ENCODE assay signal across 42 cellular contexts in the genomic region with DNA sequence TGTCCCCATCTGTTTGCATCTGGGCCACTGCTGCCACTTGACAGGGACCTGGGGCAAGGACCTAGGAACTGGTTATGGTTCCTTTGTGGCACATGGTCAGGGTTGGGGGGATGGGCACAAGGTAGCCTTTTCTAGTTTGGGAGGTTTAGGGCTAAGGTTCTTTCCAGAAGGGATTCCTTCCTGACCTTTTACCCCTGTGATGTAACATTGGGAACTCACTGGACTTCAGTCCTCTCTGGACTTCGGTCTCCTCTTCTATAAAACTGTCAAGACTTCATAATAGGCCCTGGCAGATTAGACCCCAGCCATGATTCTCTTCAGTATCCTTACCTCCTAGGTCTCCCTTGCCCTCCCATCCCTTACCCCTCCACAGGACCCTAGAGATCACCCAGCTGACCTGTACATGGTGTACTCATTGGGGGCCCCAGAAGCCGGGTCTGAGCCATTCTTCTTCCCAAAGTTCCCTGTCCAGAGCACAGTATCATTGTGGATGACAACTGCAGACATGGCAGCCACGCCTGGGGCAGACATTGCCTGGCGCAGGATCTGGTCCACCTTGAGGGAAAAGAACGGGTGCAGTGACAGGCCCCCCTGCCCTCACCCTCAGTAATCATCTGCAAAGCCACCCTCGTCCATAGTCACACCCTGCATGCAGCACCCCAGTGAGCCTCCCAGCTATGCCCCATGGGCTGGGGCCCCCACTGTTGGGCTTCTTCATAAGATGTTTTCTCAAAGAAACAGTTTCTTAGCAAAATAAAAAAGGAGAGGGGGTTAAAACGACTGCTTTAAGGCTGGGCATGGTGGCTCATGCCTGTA. TPM values are rescaled to one million over a fixed set of nuclear protein-coding genes. Genes with fewer than 3 reads are reported as not detected.
"Had no signal": no experiment of that assay in that cellular context is flagged by ENCODE, and none has a peak within 500 bp of the region (broad histone marks: within the 10 kb centered on the region; RNA-seq: fewer than 3 reads in every experiment).

No MANE protein-coding gene starts in this region.

- H3K4me3 Mint-ChIP-seq: activated B cell treated with CpG ODN at 0.5 μM for 24 hours; activated CD8-positive, alpha-beta T cell treated with anti-CD3 and anti-CD28 coated beads for 36 hours; activated naive CD4-positive, alpha-beta T cell treated with anti-CD3 and anti-CD28 coated beads, Interleukin-2, amount 10 ng/mL, durations not matched to agents 7 days and 5 days; activated naive CD8-positive, alpha-beta T cell treated with anti-CD3 and anti-CD28 coated beads, Interleukin-2, amount 10 ng/mL, durations not matched to agents 7 days and 5 days; activated T-cell treated with anti-CD3 and anti-CD28 coated beads, Interleukin-2, amount 50 U/mL, for 24 hours; activated T-cell treated with anti-CD3 and anti-CD28 coated beads, Interleukin-2, amount 50 U/mL, for 72 hours; brain; effector memory CD8-positive, alpha-beta T cell; T-helper 17 cell; T-helper 2 cell treated with Interferon-gamma antibody and Interleukin-4, amounts not matched to agents 5 μg/mL and 100 μg/mL, for 36 hours had no signal

- H3K36me3 ChIP-seq: ascending aorta, breast epithelium, cardiac muscle cell, esophagus squamous epithelium, gastroesophageal sphincter, heart right ventricle, WERI-Rb-1 had no signal

- H3K9me3 Mint-ChIP-seq: activated B cell treated with CpG ODN at 0.5 μM for 24 hours; activated CD8-positive, alpha-beta T cell treated with anti-CD3 and anti-CD28 coated beads for 36 hours; activated naive CD4-positive, alpha-beta T cell treated with anti-CD3 and anti-CD28 coated beads, Interleukin-2, amount 10 ng/mL, durations not matched to agents 7 days and 5 days; activated naive CD4-positive, alpha-beta T cell treated with anti-CD3 and anti-CD28 coated beads, Interleukin-2, amount 50 U/mL, for 72 hours; activated naive CD8-positive, alpha-beta T cell treated with anti-CD3 and anti-CD28 coated beads, Interleukin-2, amount 10 ng/mL, durations not matched to agents 7 days and 5 days; activated T-cell treated with anti-CD3 and anti-CD28 coated beads, Interleukin-2, amount 50 U/mL, for 24 hours; activated T-cell treated with anti-CD3 and anti-CD28 coated beads, Interleukin-2, amount 50 U/mL, for 72 hours; effector memory CD8-positive, alpha-beta T cell; T-helper 2 cell treated with Interferon-gamma antibody and Interleukin-4, amounts not matched to agents 5 μg/mL and 100 μg/mL, for 36 hours had no signal

- ATAC-seq: activated CD4-positive, CD25-positive, alpha-beta regulatory T cell treated with anti-CD3 and anti-CD28 coated beads, Interleukin-2, amount 50 U/mL, for 24 hours; activated CD8-positive, alpha-beta T cell treated with anti-CD3 and anti-CD28 coated beads for 36 hours; activated naive CD4-positive, alpha-beta T cell treated with anti-CD3 and anti-CD28 coated beads, Interleukin-2, amount 50 U/mL, for 72 hours; activated T-cell treated with anti-CD3 and anti-CD28 coated beads, Interleukin-2, amount 50 U/mL, for 72 hours; effector memory CD8-positive, alpha-beta T cell; gastroesophageal sphincter; heart right ventricle; T-helper 17 cell had no signal

- FAIRE-seq: colon, endometrium, endothelial cell of umbilical vein had no signal

- H3K4me1 Mint-ChIP-seq: activated B cell treated with CpG ODN at 0.5 μM for 24 hours; activated naive CD4-positive, alpha-beta T cell treated with anti-CD3 and anti-CD28 coated beads, Interleukin-2, amount 10 ng/mL, durations not matched to agents 7 days and 5 days; activated naive CD8-positive, alpha-beta T cell treated with anti-CD3 and anti-CD28 coated beads, Interleukin-2, amount 10 ng/mL, durations not matched to agents 7 days and 5 days; brain had no signal

- H3K4me1 ChIP-seq: ascending aorta, breast epithelium, esophagus squamous epithelium, gastroesophageal sphincter, heart right ventricle had no signal

- H3K27me3 ChIP-seq: ascending aorta had no signal

- H3K36me3 Mint-ChIP-seq: activated naive CD4-positive, alpha-beta T cell treated with anti-CD3 and anti-CD28 coated beads, Interleukin-2, amount 10 ng/mL, durations not matched to agents 7 days and 5 days; activated naive CD4-positive, alpha-beta T cell treated with anti-CD3 and anti-CD28 coated beads, Interleukin-2, amount 50 U/mL, for 72 hours; activated naive CD8-positive, alpha-beta T cell treated with anti-CD3 and anti-CD28 coated beads, Interleukin-2, amount 10 ng/mL, durations not matched to agents 7 days and 5 days; brain had no signal

- DNase-seq: activated B cell treated with CpG ODN at 0.5 μM for 24 hours; activated CD4-positive, alpha-beta T cell treated with anti-CD3 and anti-CD28 coated beads for 48 hours; activated CD4-positive, alpha-beta T cell treated with anti-CD3 and anti-CD28 coated beads, Interleukin-2, amount 50 U/mL, for 1 hour; activated CD4-positive, alpha-beta T cell treated with anti-CD3 and anti-CD28 coated beads, Interleukin-2, amount 50 U/mL, for 48 hours; activated CD8-positive, alpha-beta memory T cell treated with anti-CD3 and anti-CD28 coated beads, Interleukin-2, amount 50 U/mL, for 48 hours; activated CD8-positive, alpha-beta T cell treated with anti-CD3 and anti-CD28 coated beads for 36 hours; activated gamma-delta T cell; activated naive CD4-positive, alpha-beta T cell; activated naive CD4-positive, alpha-beta T cell treated with anti-CD3 and anti-CD28 coated beads, Interleukin-2, amount 10 ng/mL, durations not matched to agents 7 days and 5 days; activated naive CD8-positive, alpha-beta T cell treated with anti-CD3 and anti-CD28 coated beads, Interleukin-2, amount 10 ng/mL, durations not matched to agents 7 days and 5 days; activated T-cell treated with anti-CD3 and anti-CD28 coated beads for 4 hours; activated T-cell treated with anti-CD3 and anti-CD28 coated beads, Interleukin-2, amount 50 U/mL, for 24 hours; activated T-cell treated with anti-CD3 and anti-CD28 coated beads, Interleukin-2, amount 50 U/mL, for 72 hours; cortex of kidney; dermis blood vessel endothelial cell; effector CD4-positive, alpha-beta T cell; effector memory CD8-positive, alpha-beta T cell; esophagus squamous epithelium; foreskin melanocyte; heart right ventricle; T-helper 1 cell; T-helper 17 cell; T1000; WERI-Rb-1 had no signal

- H3K4me3 ChIP-seq: ascending aorta, breast epithelium, cardiac muscle cell, esophagus squamous epithelium, gastroesophageal sphincter, heart right ventricle had no signal

- H3K9me3 ChIP-seq: ascending aorta, breast epithelium, esophagus squamous epithelium, gastroesophageal sphincter, heart right ventricle had no signal

- H3K27ac Mint-ChIP-seq: activated B cell treated with CpG ODN at 0.5 μM for 24 hours; activated CD8-positive, alpha-beta T cell treated with anti-CD3 and anti-CD28 coated beads for 36 hours; activated naive CD4-positive, alpha-beta T cell treated with anti-CD3 and anti-CD28 coated beads, Interleukin-2, amount 10 ng/mL, durations not matched to agents 7 days and 5 days; activated naive CD4-positive, alpha-beta T cell treated with anti-CD3 and anti-CD28 coated beads, Interleukin-2, amount 50 U/mL, for 72 hours; activated naive CD8-positive, alpha-beta T cell treated with anti-CD3 and anti-CD28 coated beads, Interleukin-2, amount 10 ng/mL, durations not matched to agents 7 days and 5 days; activated T-cell treated with anti-CD3 and anti-CD28 coated beads, Interleukin-2, amount 50 U/mL, for 24 hours; activated T-cell treated with anti-CD3 and anti-CD28 coated beads, Interleukin-2, amount 50 U/mL, for 72 hours; brain; effector memory CD8-positive, alpha-beta T cell; T-helper 17 cell; T-helper 2 cell treated with Interferon-gamma antibody and Interleukin-4, amounts not matched to agents 5 μg/mL and 100 μg/mL, for 36 hours had no signal

- H3K27ac ChIP-seq: ascending aorta, breast epithelium, cardiac muscle cell, epithelial cell of prostate, esophagus squamous epithelium, gastroesophageal sphincter, heart right ventricle, WERI-Rb-1 had no signal

RNA-seq across cellular contexts. Expression of a gene that starts 12.9 kb away (rescaled TPM):
- total RNA-seq: activated B cell treated with CpG ODN at 0.5 μM for 24 hours; activated CD8-positive, alpha-beta memory T cell treated with anti-CD3 and anti-CD28 coated beads for 36 hours; activated CD8-positive, alpha-beta T cell treated with anti-CD3 and anti-CD28 coated beads for 36 hours; activated naive CD4-positive, alpha-beta T cell treated with anti-CD3 and anti-CD28 coated beads, Interleukin-2, amount 50 U/mL, for 72 hours; activated naive CD8-positive, alpha-beta T cell treated with anti-CD3 and anti-CD28 coated beads, Interleukin-2, amount 10 ng/mL, durations not matched to agents 7 days and 5 days; activated T-cell treated with anti-CD3 and anti-CD28 coated beads, Interleukin-2, amount 50 U/mL, for 72 hours; ascending aorta; breast epithelium; cardiac muscle cell; chondrocyte; dermis blood vessel endothelial cell; endothelial cell of umbilical vein; esophagus squamous epithelium; fibroblast of lung; fibroblast of villous mesenchyme; gastroesophageal sphincter; glomerular endothelial cell; heart right ventricle; T-helper 17 cell had no signal
- polyA plus RNA-seq: cardiac muscle cell, endothelial cell of umbilical vein, esophagus, fibroblast of lung, heart right ventricle had no signal

RNA-seq across cellular contexts. Expression of a gene that starts 55.9 kb away (rescaled TPM):
- total RNA-seq: activated B cell treated with CpG ODN at 0.5 μM for 24 hours; activated CD8-positive, alpha-beta memory T cell treated with anti-CD3 and anti-CD28 coated beads for 36 hours; activated CD8-positive, alpha-beta T cell treated with anti-CD3 and anti-CD28 coated beads for 36 hours; activated naive CD4-positive, alpha-beta T cell treated with anti-CD3 and anti-CD28 coated beads, Interleukin-2, amount 50 U/mL, for 72 hours; activated naive CD8-positive, alpha-beta T cell treated with anti-CD3 and anti-CD28 coated beads, Interleukin-2, amount 10 ng/mL, durations not matched to agents 7 days and 5 days; activated T-cell treated with anti-CD3 and anti-CD28 coated beads, Interleukin-2, amount 50 U/mL, for 72 hours; ascending aorta; breast epithelium; cardiac muscle cell; chondrocyte; dermis blood vessel endothelial cell; endothelial cell of umbilical vein; esophagus squamous epithelium; fibroblast of villous mesenchyme; gastroesophageal sphincter; glomerular endothelial cell; heart right ventricle; T-helper 17 cell had no signal
- polyA plus RNA-seq: cardiac muscle cell, endothelial cell of umbilical vein, esophagus, fibroblast of lung, heart right ventricle had no signal
